15 cellular contexts compared by ENCODE assay signal in the genomic region with DNA sequence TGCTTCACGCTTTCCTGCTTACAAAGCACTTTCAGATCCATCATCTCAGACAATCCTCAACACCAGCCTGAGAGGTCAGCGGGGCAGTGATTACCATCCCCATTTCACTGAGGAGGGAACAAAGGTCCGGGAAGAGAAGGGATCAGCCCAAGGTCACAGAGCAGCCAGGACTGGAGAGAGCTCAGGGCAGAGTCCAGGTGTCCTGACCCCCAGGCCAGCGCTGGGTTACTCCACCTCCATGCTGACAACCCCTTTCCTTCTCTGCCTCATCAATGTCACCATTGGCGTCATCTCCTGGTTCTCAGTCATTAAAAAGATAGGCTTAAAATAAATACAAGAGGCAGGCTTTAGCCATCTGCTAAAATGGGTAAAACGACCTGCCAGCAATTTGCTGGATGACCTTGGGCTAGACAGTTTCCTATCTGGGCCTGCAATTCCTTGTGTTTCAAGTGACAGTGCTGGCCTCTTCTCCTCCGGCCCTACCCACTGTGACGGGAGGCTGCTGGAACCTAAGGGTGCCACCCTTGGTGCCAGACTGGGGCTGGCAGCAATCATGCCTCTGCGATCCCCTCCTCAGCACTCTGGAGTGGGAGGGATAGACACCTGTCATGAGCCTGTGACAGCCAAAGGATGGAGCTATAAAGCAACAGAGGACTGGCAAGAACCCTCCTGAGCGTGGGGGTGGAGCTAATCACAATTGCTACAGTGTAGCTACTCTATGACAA.
"Had no signal": no experiment of that assay in that cellular context is flagged by ENCODE, and none has a peak within 500 bp of the region (broad histone marks: within the 10 kb centered on the region; RNA-seq: fewer than 3 reads in every experiment).

No MANE protein-coding gene starts in this region.

- H3K4me1 ChIP-seq: parathyroid adenoma, transverse colon had no signal

- H3K79me2 ChIP-seq: parathyroid adenoma had no signal

- DNase-seq: activated CD4-positive, alpha-beta T cell treated with anti-CD3 and anti-CD28 coated beads, Interleukin-2, amount 50 U/mL, for 1 hour; activated naive CD4-positive, alpha-beta T cell; activated naive CD8-positive, alpha-beta T cell treated with anti-CD3 and anti-CD28 coated beads, Interleukin-2, amount 10 ng/mL, durations not matched to agents 7 days and 5 days; aorta; effector memory CD4-positive, alpha-beta T cell; foreskin fibroblast; left colon; mucosa of descending colon; naive thymus-derived CD4-positive, alpha-beta T cell; stimulated activated CD4-positive, alpha-beta T cell treated with anti-CD3 and anti-CD28 coated beads, Interleukin-2, amount 100 ng/mL, for 48 hours; stimulated activated naive B cell treated with anti-CD40 and anti-IgM and Interleukin-4, amounts not matched to agents 10 μg/mL and 1 μg/mL and 100 μg/mL, for 72 hours; substantia nigra; transverse colon had no signal

- H3K27ac ChIP-seq: neutrophil, parathyroid adenoma, transverse colon had no signal

- H3K9ac ChIP-seq: parathyroid adenoma had no signal

- H3K4me3 ChIP-seq: mucosa of descending colon, transverse colon had no signal

- ATAC-seq: left colon; mucosa of descending colon; naive thymus-derived CD4-positive, alpha-beta T cell; stimulated activated naive B cell treated with anti-CD40 and anti-IgM and Interleukin-4, amounts not matched to agents 10 μg/mL and 1 μg/mL and 100 μg/mL, for 72 hours had no signal

- H3K9me3 ChIP-seq: mucosa of descending colon, neutrophil, transverse colon had no signal

- H3K36me3 ChIP-seq: neutrophil, transverse colon had no signal

- H2AFZ ChIP-seq: parathyroid adenoma had no signal
